39 cellular contexts compared by ENCODE assay signal in the genomic region with DNA sequence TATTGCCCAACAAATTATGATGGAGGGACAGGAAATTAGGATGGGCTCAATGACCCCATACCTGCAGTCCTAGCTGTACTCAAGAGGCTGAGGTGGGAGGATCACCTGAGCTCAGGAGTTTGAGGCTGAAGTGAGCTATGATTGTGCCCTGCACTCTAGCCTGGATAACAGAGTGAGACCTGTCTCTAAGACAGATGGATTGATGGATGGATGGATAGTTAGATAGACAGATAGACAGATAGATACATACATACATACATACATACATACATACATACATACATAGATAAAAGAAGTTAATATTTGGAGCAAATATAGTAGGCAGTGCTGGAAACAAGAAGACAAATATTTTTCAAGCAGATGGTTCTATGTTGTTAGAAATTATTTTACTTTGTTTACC.
"Had no signal": no experiment of that assay in that cellular context is flagged by ENCODE, and none has a peak within 500 bp of the region (broad histone marks: within the 10 kb centered on the region; RNA-seq: fewer than 3 reads in every experiment).

No MANE protein-coding gene starts in this region.

- H3K4me1 Mint-ChIP-seq: activated B cell treated with CpG ODN at 0.5 μM for 24 hours; activated CD4-positive, alpha-beta memory T cell treated with anti-CD3 and anti-CD28 coated beads, Interleukin-2, amount 10 ng/mL, durations not matched to agents 7 days and 5 days; activated CD4-positive, alpha-beta T cell treated with anti-CD3 and anti-CD28 coated beads for 36 hours; activated CD4-positive, alpha-beta T cell treated with anti-CD3 and anti-CD28 coated beads, Interleukin-2, amount 10 ng/mL, durations not matched to agents 7 days and 5 days; activated CD8-positive, alpha-beta memory T cell treated with anti-CD3 and anti-CD28 coated beads, Interleukin-2, amount 10 ng/mL, durations not matched to agents 7 days and 5 days; activated naive CD8-positive, alpha-beta T cell treated with anti-CD3 and anti-CD28 coated beads for 36 hours; central memory CD8-positive, alpha-beta T cell had no signal

- H3K4me3 Mint-ChIP-seq: activated B cell treated with CpG ODN at 0.5 μM for 24 hours; activated CD4-positive, alpha-beta memory T cell treated with anti-CD3 and anti-CD28 coated beads, Interleukin-2, amount 10 ng/mL, durations not matched to agents 7 days and 5 days; activated CD4-positive, alpha-beta T cell treated with anti-CD3 and anti-CD28 coated beads for 36 hours; activated CD4-positive, alpha-beta T cell treated with anti-CD3 and anti-CD28 coated beads, Interleukin-2, amount 10 ng/mL, durations not matched to agents 7 days and 5 days; activated CD8-positive, alpha-beta memory T cell treated with anti-CD3 and anti-CD28 coated beads, Interleukin-2, amount 10 ng/mL, durations not matched to agents 7 days and 5 days; activated CD8-positive, alpha-beta T cell treated with anti-CD3 and anti-CD28 coated beads, Interleukin-2, amount 10 ng/mL, durations not matched to agents 7 days and 5 days; activated naive CD4-positive, alpha-beta T cell treated with anti-CD3 and anti-CD28 coated beads for 36 hours; activated naive CD8-positive, alpha-beta T cell treated with anti-CD3 and anti-CD28 coated beads for 36 hours; activated T-cell treated with anti-CD3 and anti-CD28 coated beads, Interleukin-2, amount 50 U/mL, for 24 hours; central memory CD8-positive, alpha-beta T cell; T-helper 1 cell treated with Interleukin-12 subunit alpha and Interleukin-12 subunit beta and Interleukin-4 antibody, amounts not matched to agents 30 μg/mL and 1 μg/mL, for 36 hours; T-helper 2 cell treated with Interferon-gamma antibody and Interleukin-4, amounts not matched to agents 5 μg/mL and 100 μg/mL, for 36 hours had no signal

- H3K9me3 Mint-ChIP-seq: activated B cell treated with CpG ODN at 0.5 μM for 24 hours; activated CD4-positive, alpha-beta memory T cell treated with anti-CD3 and anti-CD28 coated beads, Interleukin-2, amount 10 ng/mL, durations not matched to agents 7 days and 5 days; activated CD4-positive, alpha-beta T cell treated with anti-CD3 and anti-CD28 coated beads, Interleukin-2, amount 10 ng/mL, durations not matched to agents 7 days and 5 days; activated naive CD4-positive, alpha-beta T cell treated with anti-CD3 and anti-CD28 coated beads, Interleukin-2, amount 50 U/mL, for 72 hours; activated T-cell treated with anti-CD3 and anti-CD28 coated beads, Interleukin-2, amount 50 U/mL, for 24 hours; activated T-helper 2 cell treated with anti-CD3 and anti-CD28 coated beads, Interferon-gamma antibody, Interleukin-2, Interleukin-4, amounts not matched to agents 10 μg/mL and 5 μg/mL and 100 μg/mL, durations not matched to agents 14 hours and 24 hours and 36 hours; central memory CD8-positive, alpha-beta T cell; T-helper 1 cell treated with Interleukin-12 subunit alpha and Interleukin-12 subunit beta and Interleukin-4 antibody, amounts not matched to agents 30 μg/mL and 1 μg/mL, for 36 hours; T-helper 2 cell treated with Interferon-gamma antibody and Interleukin-4, amounts not matched to agents 5 μg/mL and 100 μg/mL, for 36 hours had no signal

- H3K27ac ChIP-seq: adrenal gland, body of pancreas, brain microvascular endothelial cell, cardiac muscle cell, VCaP had no signal

- H3K9me3 ChIP-seq: adrenal gland, body of pancreas had no signal

- DNase-seq: activated B cell treated with CpG ODN at 0.5 μM for 24 hours; activated CD4-positive, alpha-beta memory T cell treated with anti-CD3 and anti-CD28 coated beads, Interleukin-2, amount 10 ng/mL, durations not matched to agents 7 days and 5 days; activated CD4-positive, alpha-beta T cell treated with anti-CD3 and anti-CD28 coated beads for 1 hour; activated CD4-positive, alpha-beta T cell treated with anti-CD3 and anti-CD28 coated beads for 36 hours; activated CD4-positive, alpha-beta T cell treated with anti-CD3 and anti-CD28 coated beads for 48 hours; activated CD4-positive, alpha-beta T cell treated with anti-CD3 and anti-CD28 coated beads, Interleukin-2, amount 10 ng/mL, durations not matched to agents 7 days and 5 days; activated CD4-positive, alpha-beta T cell treated with anti-CD3 and anti-CD28 coated beads, Interleukin-2, amount 50 U/mL, for 48 hours; activated CD8-positive, alpha-beta memory T cell treated with anti-CD3 and anti-CD28 coated beads for 24 hours; activated CD8-positive, alpha-beta memory T cell treated with anti-CD3 and anti-CD28 coated beads, Interleukin-2, amount 10 ng/mL, durations not matched to agents 7 days and 5 days; activated CD8-positive, alpha-beta memory T cell treated with anti-CD3 and anti-CD28 coated beads, Interleukin-2, amount 50 U/mL, for 48 hours; activated CD8-positive, alpha-beta T cell treated with anti-CD3 and anti-CD28 coated beads, Interleukin-2, amount 10 ng/mL, durations not matched to agents 7 days and 5 days; activated effector memory CD4-positive, alpha-beta T cell treated with Interleukin-2 at 50 U/mL for 16 hours; activated gamma-delta T cell treated with Interleukin-2 at 50 U/mL for 16 hours; activated naive CD4-positive, alpha-beta T cell; activated naive CD4-positive, alpha-beta T cell treated with anti-CD3 and anti-CD28 coated beads for 36 hours; activated naive CD4-positive, alpha-beta T cell treated with anti-CD3 and anti-CD28 coated beads, Interleukin-2, amount 50 U/mL, for 16 hours; activated naive CD8-positive, alpha-beta T cell treated with anti-CD3 and anti-CD28 coated beads for 36 hours; activated T-cell treated with anti-CD3 and anti-CD28 coated beads, Interleukin-2, amount 50 U/mL, for 24 hours; activated T-cell treated with anti-CD3 and anti-CD28 coated beads, Interleukin-2, amount 50 U/mL, for 48 hours; adrenal gland; amniotic stem cell; aorta; body of pancreas; caudate nucleus; cerebellar nuclear complex; T-helper 1 cell; T-helper 2 cell; T-helper 9 cell had no signal

- FAIRE-seq: astrocyte, bronchial epithelial cell, TTC549 had no signal

- H3K36me3 Mint-ChIP-seq: activated naive CD4-positive, alpha-beta T cell treated with anti-CD3 and anti-CD28 coated beads, Interleukin-2, amount 50 U/mL, for 72 hours had no signal

- H3K27me3 ChIP-seq: adrenal gland, body of pancreas, brain microvascular endothelial cell, cardiac muscle cell had no signal

- H3K36me3 ChIP-seq: adrenal gland, brain microvascular endothelial cell, cardiac muscle cell had no signal

- H3K27ac Mint-ChIP-seq: activated B cell treated with CpG ODN at 0.5 μM for 24 hours; activated CD4-positive, alpha-beta memory T cell treated with anti-CD3 and anti-CD28 coated beads, Interleukin-2, amount 10 ng/mL, durations not matched to agents 7 days and 5 days; activated CD4-positive, alpha-beta T cell treated with anti-CD3 and anti-CD28 coated beads for 36 hours; activated CD4-positive, alpha-beta T cell treated with anti-CD3 and anti-CD28 coated beads, Interleukin-2, amount 10 ng/mL, durations not matched to agents 7 days and 5 days; activated CD8-positive, alpha-beta memory T cell treated with anti-CD3 and anti-CD28 coated beads, Interleukin-2, amount 10 ng/mL, durations not matched to agents 7 days and 5 days; activated CD8-positive, alpha-beta T cell treated with anti-CD3 and anti-CD28 coated beads, Interleukin-2, amount 10 ng/mL, durations not matched to agents 7 days and 5 days; activated naive CD4-positive, alpha-beta T cell treated with anti-CD3 and anti-CD28 coated beads for 36 hours; activated naive CD4-positive, alpha-beta T cell treated with anti-CD3 and anti-CD28 coated beads, Interleukin-2, amount 50 U/mL, for 72 hours; activated naive CD8-positive, alpha-beta T cell treated with anti-CD3 and anti-CD28 coated beads for 36 hours; activated T-cell treated with anti-CD3 and anti-CD28 coated beads, Interleukin-2, amount 50 U/mL, for 24 hours; activated T-helper 2 cell treated with anti-CD3 and anti-CD28 coated beads, Interferon-gamma antibody, Interleukin-2, Interleukin-4, amounts not matched to agents 10 μg/mL and 5 μg/mL and 100 μg/mL, durations not matched to agents 14 hours and 24 hours and 36 hours; T-helper 1 cell treated with Interleukin-12 subunit alpha and Interleukin-12 subunit beta and Interleukin-4 antibody, amounts not matched to agents 30 μg/mL and 1 μg/mL, for 36 hours; T-helper 2 cell treated with Interferon-gamma antibody and Interleukin-4, amounts not matched to agents 5 μg/mL and 100 μg/mL, for 36 hours had no signal

- H3K4me3 ChIP-seq: adrenal gland, body of pancreas, cardiac muscle cell had no signal

- H3K27me3 Mint-ChIP-seq: activated B cell treated with CpG ODN at 0.5 μM for 24 hours; activated CD4-positive, alpha-beta memory T cell treated with anti-CD3 and anti-CD28 coated beads, Interleukin-2, amount 10 ng/mL, durations not matched to agents 7 days and 5 days; activated CD4-positive, alpha-beta T cell treated with anti-CD3 and anti-CD28 coated beads for 36 hours; activated CD4-positive, alpha-beta T cell treated with anti-CD3 and anti-CD28 coated beads, Interleukin-2, amount 10 ng/mL, durations not matched to agents 7 days and 5 days; activated CD8-positive, alpha-beta memory T cell treated with anti-CD3 and anti-CD28 coated beads, Interleukin-2, amount 10 ng/mL, durations not matched to agents 7 days and 5 days; activated naive CD8-positive, alpha-beta T cell treated with anti-CD3 and anti-CD28 coated beads for 36 hours; activated T-cell treated with anti-CD3 and anti-CD28 coated beads, Interleukin-2, amount 50 U/mL, for 24 hours; central memory CD8-positive, alpha-beta T cell had no signal

- ATAC-seq: activated CD8-positive, alpha-beta memory T cell treated with anti-CD3 and anti-CD28 coated beads, Interleukin-2, amount 10 ng/mL, durations not matched to agents 7 days and 5 days; activated CD8-positive, alpha-beta T cell treated with anti-CD3 and anti-CD28 coated beads, Interleukin-2, amount 10 ng/mL, durations not matched to agents 7 days and 5 days; activated naive CD4-positive, alpha-beta T cell treated with anti-CD3 and anti-CD28 coated beads, Interleukin-2, amount 50 U/mL, for 72 hours; body of pancreas had no signal

- H3K4me1 ChIP-seq: adrenal gland, body of pancreas had no signal
